Comparison of ENCODE assay signal across 8 cellular contexts in the genomic region with DNA sequence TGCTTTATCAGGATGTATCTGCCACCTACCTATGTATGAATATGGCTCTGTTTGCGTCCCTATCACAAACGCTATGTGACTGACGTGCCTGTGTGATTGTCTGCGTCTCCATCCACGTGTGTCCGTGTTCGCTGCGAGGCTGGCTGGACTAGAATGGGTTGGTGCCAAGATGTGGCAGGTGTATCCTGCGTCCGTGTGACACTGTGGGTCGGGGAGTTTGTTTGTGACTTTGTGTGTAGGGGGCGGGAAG. TPM values are rescaled to one million over a fixed set of nuclear protein-coding genes. Genes with fewer than 3 reads are reported as not detected.
DNase-seq lines count a peak whose midpoint lies in the region; ATAC-seq, FAIRE-seq and TF ChIP-seq lines count a peak whose summit lies in the region.

No MANE protein-coding gene starts in this region.

- no peaks in the 10 kb centered on the region for H3K27me3 ChIP-seq in SK-N-SH (ENCODE audit: insufficient read depth)
- peaks cover 0 to 3% (median 0%) of the 10 kb centered on the region in 5 donors for H3K27me3 ChIP-seq in subcutaneous abdominal adipose tissue (ENCODE audit: control insufficient read depth in 5 of 5, insufficient read depth in 4 of 5, low read length in 5 of 5)

- no peak for TF ChIP-seq RAD21 in SK-N-SH (IDR thresholded peaks at IDR 0.05; ENCODE audit: low read length)

- H3K36me3 ChIP-seq in SK-N-SH (replicated peaks in 1 of 2; ENCODE audit: control insufficient read depth in 1 of 2, insufficient read depth in 2 of 2, low read length in 1 of 2) (no peaks in the 10 kb centered on the region), subcutaneous abdominal adipose tissue (ENCODE audit: control insufficient read depth in 5 of 5, insufficient read depth in 5 of 5, low read length in 5 of 5) (no peaks in the 10 kb centered on the region)

- H3K9me3 Mint-ChIP-seq in activated CD8-positive, alpha-beta T cell treated with anti-CD3 and anti-CD28 coated beads for 36 hours = no peaks in the 10 kb centered on the region

- H3K4me1 Mint-ChIP-seq in activated CD8-positive, alpha-beta T cell treated with anti-CD3 and anti-CD28 coated beads for 36 hours (ENCODE audit: low read depth) = peaks cover 36% of the 10 kb centered on the region

- H3K9me2 ChIP-seq in SK-N-SH = no peaks in the 10 kb centered on the region

- no peak for TF ChIP-seq EP300 in SK-N-SH (IDR thresholded peaks at IDR 0.05; ENCODE audit: borderline replicate concordance in 1 of 2, low read depth in 1 of 2, low read length in 1 of 2)

- DNase-seq in SK-N-SH = no peak
- DNase-seq in activated CD8-positive, alpha-beta T cell treated with anti-CD3 and anti-CD28 coated beads for 36 hours = no peak
- DNase-seq in urothelium cell line (ENCODE audit: low spot score) = no peak
- DNase-seq in NCI-H748 treated with DMSO at 0.1 percent for 48 hours (lab: John Stamatoyannopoulos, UW) = no peak
- no peak for DNase-seq in H4 (ENCODE audit: low spot score)

- no peak for ATAC-seq in SK-N-SH treated with all-trans-retinoic acid at 6 μM for 48 hours
- no peak for ATAC-seq in activated CD8-positive, alpha-beta T cell treated with anti-CD3 and anti-CD28 coated beads for 36 hours

- intact Hi-C loops in activated CD8-positive, alpha-beta T cell treated with anti-CD3 and anti-CD28 coated beads for 36 hours (cut with micrococcal nuclease) = no loop called here

- FAIRE-seq in urothelium cell line (lab: Jason Lieb, UNC) = no peak

- POLR2A ChIA-PET in SK-N-SH (lab: Yijun Ruan, JAX) = interaction anchor here (0.7 to 2.1 kb wide), 5 partner anchors 10 to 1444 kb away, joined by 3 to 63 read pairs (median 4); partner anchors contain the start of genes FBXW9, GET3 and JUNB
- POLR2A ChIA-PET in activated CD8-positive, alpha-beta T cell treated with anti-CD3 and anti-CD28 coated beads for 36 hours (lab: Charles Lee) = interaction anchor here (0.6 to 3.9 kb wide), 10 partner anchors 8 to 183 kb away, joined by 3 to 97 read pairs (median 6); partner anchors contain the start of genes GET3, JUNB, PRDX2 and THSD8

- peak overlapping the region; percentile 91 for H3K4me2 ChIP-seq in SK-N-SH

- H3F3A ChIP-seq in SK-N-SH (replicated peaks; ENCODE audit: insufficient read depth) = peaks cover 65% of the 10 kb centered on the region

- H3K27ac ChIP-seq in SK-N-SH (ENCODE audit: low read depth in 2 of 2, low read length in 1 of 2) (peak overlapping the region; percentile 97 to 98), subcutaneous abdominal adipose tissue (ENCODE audit: low read depth, low read length) (peak overlapping the region; percentile 100)

- H3K27me3 Mint-ChIP-seq in activated CD8-positive, alpha-beta T cell treated with anti-CD3 and anti-CD28 coated beads for 36 hours = no peaks in the 10 kb centered on the region

- no peaks in the 10 kb centered on the region for H3K36me3 Mint-ChIP-seq in activated CD8-positive, alpha-beta T cell treated with anti-CD3 and anti-CD28 coated beads for 36 hours (ENCODE audit: low read depth)

- H3K9ac ChIP-seq in SK-N-SH (peak overlapping the region; percentile 68; the same call in 1 of the 2 replicates), subcutaneous abdominal adipose tissue (ENCODE audit: low read length in 5 of 5) (peak overlapping the region; percentile 6 to 82 (median 72))

- H3K27ac Mint-ChIP-seq in activated CD8-positive, alpha-beta T cell treated with anti-CD3 and anti-CD28 coated beads for 36 hours = no peak overlapping the region

- peak overlapping the region; percentile 75 for H3K4me3 Mint-ChIP-seq in activated CD8-positive, alpha-beta T cell treated with anti-CD3 and anti-CD28 coated beads for 36 hours

- H3K79me2 ChIP-seq in SK-N-SH (ENCODE audit: insufficient read depth) = no peaks in the 10 kb centered on the region

- WGBS in SK-N-SH (ENCODE audit: low lambda C conversion rate) = 42% methylated on average over 12 of the region's 12 CpGs

- CTCF ChIA-PET in SK-N-SH (lab: Yijun Ruan, JAX) = interaction anchor here (1.0 to 12.1 kb wide), 5 partner anchors 15 to 273 kb away, joined by 3 to 447 read pairs (median 7); partner anchors contain the start of genes JUNB, PRDX2 and THSD8
- CTCF ChIA-PET in activated CD8-positive, alpha-beta T cell treated with anti-CD3 and anti-CD28 coated beads for 36 hours (lab: Charles Lee) = interaction anchor here (0.7 to 9.2 kb wide), 3 partner anchors 14 to 115 kb away, joined by 3 to 326 read pairs (median 3); partner anchors contain the start of genes JUNB, PRDX2 and THSD8

- H4K20me1 ChIP-seq in SK-N-SH (ENCODE audit: insufficient read depth) = no peaks in the 10 kb centered on the region

- H3K9me3 ChIP-seq in SK-N-SH (no peaks in the 10 kb centered on the region), subcutaneous abdominal adipose tissue (ENCODE audit: control insufficient read depth in 5 of 5, low read length in 5 of 5) (no peaks in the 10 kb centered on the region)

- H3K4me3 ChIP-seq in SK-N-SH (ENCODE audit: low read depth in 2 of 2, low read length in 1 of 2) (peak overlapping the region; percentile 51 to 59), iPS-11a (ENCODE audit: low read depth, low read length) (peak overlapping the region; percentile 47), subcutaneous abdominal adipose tissue (ENCODE audit: low read depth in 1 of 5, low read length in 5 of 5) (peak overlapping the region; percentile 53 to 88 (median 64))

- peak overlapping the region; percentile 66; the same call in 1 of the 2 replicates for H2AFZ ChIP-seq in SK-N-SH (ENCODE audit: low read depth)

- TF ChIP-seq CTCF in SK-N-SH (IDR thresholded peaks at IDR 0.05) = no peak
- TF ChIP-seq CTCF in activated CD8-positive, alpha-beta T cell treated with anti-CD3 and anti-CD28 coated beads for 36 hours (IDR thresholded peaks at IDR 0.05) = no peak

- peaks cover 42 to 70% of the 10 kb centered on the region in 2 experiments; a peak in 3 of 4 replicates for H3K4me1 ChIP-seq in SK-N-SH (ENCODE audit: control insufficient read depth in 1 of 2, insufficient read depth in 2 of 2, low read depth in 1 of 2, low read length in 1 of 2)
- H3K4me1 ChIP-seq in subcutaneous abdominal adipose tissue (ENCODE audit: control insufficient read depth in 5 of 5, insufficient read depth in 5 of 5, low read length in 5 of 5) = peaks cover 21 to 84% (median 68%) of the 10 kb centered on the region in 5 donors

TF ChIP-seq in SK-N-SH, 30 proteins besides CTCF, POLR2A, EP300 and RAD21 (continues in another document):
- TF ChIP-seq GABPA (IDR thresholded peaks at IDR 0.05; ENCODE audit: low read depth) (no peak), NFIC (IDR thresholded peaks at IDR 0.05; ENCODE audit: borderline replicate concordance) (no peak)
- TF ChIP-seq, protein P1, sequence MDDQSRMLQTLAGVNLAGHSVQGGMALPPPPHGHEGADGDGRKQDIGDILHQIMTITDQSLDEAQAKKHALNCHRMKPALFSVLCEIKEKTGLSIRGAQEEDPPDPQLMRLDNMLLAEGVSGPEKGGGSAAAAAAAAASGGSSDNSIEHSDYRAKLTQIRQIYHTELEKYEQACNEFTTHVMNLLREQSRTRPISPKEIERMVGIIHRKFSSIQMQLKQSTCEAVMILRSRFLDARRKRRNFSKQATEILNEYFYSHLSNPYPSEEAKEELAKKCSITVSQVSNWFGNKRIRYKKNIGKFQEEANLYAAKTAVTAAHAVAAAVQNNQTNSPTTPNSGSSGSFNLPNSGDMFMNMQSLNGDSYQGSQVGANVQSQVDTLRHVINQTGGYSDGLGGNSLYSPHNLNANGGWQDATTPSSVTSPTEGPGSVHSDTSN (IDR thresholded peaks at IDR 0.05) = no peak

TF ChIP-seq in SK-N-SH treated with all-trans-retinoic acid at 6 μM for 48 hours, 23 proteins besides CTCF, POLR2A, EP300 and RAD21 (continues in another document):
- TF ChIP-seq ZFP3 (CRISPR knock-in tag; IDR thresholded peaks at IDR 0.05) = no peak
- no peak for TF ChIP-seq ZNF70 (CRISPR knock-in tag; IDR thresholded peaks at IDR 0.05)
- no peak for TF ChIP-seq TCF4 (CRISPR knock-in tag; IDR thresholded peaks at IDR 0.05; ENCODE audit: borderline replicate concordance)

RNA-seq across cellular contexts. Expression of gene HOOK2, which starts 6.7 kb away (rescaled TPM):
- polyA plus RNA-seq in SK-N-SH (2012; rRNA removed) = 23.9 and 33.0 TPM in 2 replicates
- 11.7 and 19.1 TPM in 2 replicates for polyA plus RNA-seq in SK-N-SH (2012; cell fraction: cytosol; rRNA removed)
- 154 and 162 TPM in 2 replicates for polyA plus RNA-seq in SK-N-SH (2012; cell fraction: nucleus; rRNA removed)
- 10 to 100 TPM; 17.3 to 18.4 TPM for total RNA-seq in activated CD8-positive, alpha-beta T cell treated with anti-CD3 and anti-CD28 coated beads for 36 hours
- 8.6 and 13.0 TPM in 2 replicates for total RNA-seq in H4 (2014; rRNA removed; shearing (Covaris generic))

RNA-seq across cellular contexts. Expression of gene JUNB, which starts 9.2 kb away (rescaled TPM):
- 165 and 224 TPM in 2 replicates for polyA plus RNA-seq in SK-N-SH (2012; rRNA removed)
- polyA plus RNA-seq in SK-N-SH (2012; cell fraction: cytosol; rRNA removed) = 80.7 and 113 TPM in 2 replicates
- polyA plus RNA-seq in SK-N-SH (2012; cell fraction: nucleus; rRNA removed) = 422 and 954 TPM in 2 replicates
- total RNA-seq in activated CD8-positive, alpha-beta T cell treated with anti-CD3 and anti-CD28 coated beads for 36 hours = 100 to 1,000 TPM; 292 to 299 TPM
- 55.7 and 71.3 TPM in 2 replicates for total RNA-seq in H4 (2014; rRNA removed; shearing (Covaris generic))

RNA-seq across cellular contexts. Expression of gene PRDX2, which starts 19.5 kb away (rescaled TPM):
- 215 and 341 TPM in 2 replicates for polyA plus RNA-seq in SK-N-SH (2012; rRNA removed)
- polyA plus RNA-seq in SK-N-SH (2012; cell fraction: cytosol; rRNA removed) = 167 and 232 TPM in 2 replicates
- polyA plus RNA-seq in SK-N-SH (2012; cell fraction: nucleus; rRNA removed) = 138 and 161 TPM in 2 replicates
- 100 to 1,000 TPM; 251 to 262 TPM for total RNA-seq in activated CD8-positive, alpha-beta T cell treated with anti-CD3 and anti-CD28 coated beads for 36 hours
- total RNA-seq in H4 (2014; rRNA removed; shearing (Covaris generic)) = 6.1 and 6.7 TPM in 2 replicates

RNA-seq across cellular contexts. Expression of gene THSD8, which starts 19.8 kb away (rescaled TPM):
- not detected in 2 replicates for polyA plus RNA-seq in SK-N-SH (2012; rRNA removed)
- 0.33 TPM in 1 of 2 replicates, not detected in the other for polyA plus RNA-seq in SK-N-SH (2012; cell fraction: cytosol; rRNA removed)
- polyA plus RNA-seq in SK-N-SH (2012; cell fraction: nucleus; rRNA removed) = 2.9 TPM in 1 of 2 replicates, not detected in the other
- 10 to 100 TPM; 31.1 to 36.2 TPM for total RNA-seq in activated CD8-positive, alpha-beta T cell treated with anti-CD3 and anti-CD28 coated beads for 36 hours
- not detected in 2 replicates for total RNA-seq in H4 (2014; rRNA removed; shearing (Covaris generic))

RNA-seq across cellular contexts. Expression of gene RNASEH2A, which starts 24.3 kb away (rescaled TPM):
- 35.2 and 48.1 TPM in 2 replicates for polyA plus RNA-seq in SK-N-SH (2012; rRNA removed)
- polyA plus RNA-seq in SK-N-SH (2012; cell fraction: cytosol; rRNA removed) = 29.8 and 35.8 TPM in 2 replicates
- polyA plus RNA-seq in SK-N-SH (2012; cell fraction: nucleus; rRNA removed) = 33.6 and 59.2 TPM in 2 replicates
- 10 to 100 TPM; 40.3 to 44.1 TPM for total RNA-seq in activated CD8-positive, alpha-beta T cell treated with anti-CD3 and anti-CD28 coated beads for 36 hours
- 74.2 and 92.1 TPM in 2 replicates for total RNA-seq in H4 (2014; rRNA removed; shearing (Covaris generic))

Comparison
In these comparisons a context has a peak if more than half of its experiments do, and no peak if none do; other contexts are left out.
1. RNA of gene PRDX2, which starts 19.5 kb away (total RNA-seq): 251 to 262 TPM in activated CD8-positive, alpha-beta T cell treated with anti-CD3 and anti-CD28 coated beads for 36 hours; 6.1 to 6.7 TPM in H4; every median in the first group is over 10 times any median in the second.
2. Peak in every context shown above with its lines, with median percentiles within 50 percentile points of each other: H3K4me3 ChIP-seq.